17 cellular contexts compared by ENCODE assay signal in the genomic region with DNA sequence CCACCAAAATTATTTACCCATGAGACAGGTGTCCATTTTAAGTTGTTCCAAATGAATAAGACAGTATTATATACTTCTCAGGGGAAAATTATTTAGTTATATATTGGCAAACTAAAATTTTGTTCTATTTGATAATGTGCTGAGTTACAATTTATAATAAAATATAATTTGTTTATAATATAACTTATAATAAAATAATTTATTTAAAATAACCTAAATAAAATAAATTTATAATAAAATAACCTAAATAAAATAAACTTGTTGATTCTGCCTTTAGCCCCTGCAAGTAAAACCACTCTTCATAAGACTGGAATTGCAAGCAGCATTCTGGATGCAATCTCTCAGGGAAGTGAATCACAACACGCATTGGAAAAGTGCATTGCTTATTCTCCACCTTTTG.
"Had no signal": no experiment of that assay in that cellular context is flagged by ENCODE, and none has a peak within 500 bp of the region (broad histone marks: within the 10 kb centered on the region; RNA-seq: fewer than 3 reads in every experiment).

No MANE protein-coding gene starts in this region.

- H3K36me3 ChIP-seq: MG63 had no signal

- H3K4me2 ChIP-seq: SK-N-SH had no signal

- H3K4me3 ChIP-seq: MG63 had no signal

- H3K9me2 ChIP-seq: SK-N-SH had no signal

- DNase-seq: IMR-90, Karpas-422, KG1, MG63, NCI-H1092, NCI-H1105 treated with DMSO at 0.1 percent for 48 hours, NCI-H1417 treated with DMSO at 0.1 percent for 48 hours, NCI-H1694 treated with DMSO at 0.1 percent for 48 hours, NCI-H2107, NCI-H2227 treated with DMSO at 0.1 percent for 48 hours, NCI-H524, NCI-H526 treated with DMSO at 0.1 percent for 48 hours, NCI-H82, SHP77, SK-N-SH, SW 1271 had no signal

- H3K27ac ChIP-seq: RWPE1 had no signal

- H3K27me3 ChIP-seq: MG63 had no signal

- H3K9ac ChIP-seq: SK-N-SH had no signal

- H3K9me3 ChIP-seq: MG63, SK-N-SH had no signal
